In the genomic region with DNA sequence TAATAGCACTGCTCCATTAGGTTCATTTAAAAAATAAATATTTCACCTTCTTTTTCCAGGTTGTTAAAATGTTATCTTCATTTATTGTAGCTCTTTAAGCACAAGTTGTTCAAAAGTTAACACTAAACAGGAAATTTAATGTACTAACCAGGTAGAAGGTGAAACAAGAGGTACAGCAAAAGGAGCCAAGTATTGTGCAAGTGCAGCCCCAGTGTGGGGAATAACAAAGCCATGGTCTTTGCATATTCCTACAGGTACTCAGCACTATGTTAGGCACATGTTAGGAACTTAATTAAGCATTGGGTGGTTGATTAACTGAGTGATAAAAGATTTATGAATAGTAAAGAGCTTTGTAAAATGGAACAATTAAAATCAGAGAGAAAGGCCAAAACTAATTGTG, we compare ENCODE assay signal across 29 cellular contexts.
"Had no signal": no experiment of that assay in that cellular context is flagged by ENCODE, and none has a peak within 500 bp of the region (broad histone marks: within the 10 kb centered on the region; RNA-seq: fewer than 3 reads in every experiment).

No MANE protein-coding gene starts in this region.

- H3K4me3 ChIP-seq: ascending aorta, breast epithelium had no signal

- H3K36me3 ChIP-seq: ascending aorta, brain microvascular endothelial cell, breast epithelium had no signal

- H3K27ac ChIP-seq: ascending aorta, brain microvascular endothelial cell, breast epithelium had no signal

- FAIRE-seq: colon, TTC549 had no signal

- ATAC-seq: activated CD8-positive, alpha-beta memory T cell treated with anti-CD3 and anti-CD28 coated beads, Interleukin-2, amount 10 ng/mL, durations not matched to agents 7 days and 5 days; activated CD8-positive, alpha-beta T cell treated with anti-CD3 and anti-CD28 coated beads, Interleukin-2, amount 10 ng/mL, durations not matched to agents 7 days and 5 days; activated naive CD8-positive, alpha-beta T cell treated with anti-CD3 and anti-CD28 coated beads, Interleukin-2, amount 50 U/mL, for 24 hours had no signal

- DNase-seq: activated B cell treated with CpG ODN at 0.5 μM for 24 hours; activated CD4-positive, alpha-beta memory T cell treated with anti-CD3 and anti-CD28 coated beads, Interleukin-2, amount 10 ng/mL, durations not matched to agents 7 days and 5 days; activated CD4-positive, alpha-beta T cell treated with anti-CD3 and anti-CD28 coated beads for 4 hours; activated CD4-positive, alpha-beta T cell treated with anti-CD3 and anti-CD28 coated beads, Interleukin-2, amount 10 ng/mL, durations not matched to agents 24 days and 14 days; activated CD4-positive, alpha-beta T cell treated with anti-CD3 and anti-CD28 coated beads, Interleukin-2, amount 50 U/mL, for 1 hour; activated CD4-positive, alpha-beta T cell treated with anti-CD3 and anti-CD28 coated beads, Interleukin-2, amount 50 U/mL, for 4 hours; activated CD4-positive, CD25-positive, alpha-beta regulatory T cell treated with anti-CD3 and anti-CD28 coated beads, Interleukin-2, amount 50 U/mL, for 72 hours; activated CD8-positive, alpha-beta memory T cell treated with anti-CD3 and anti-CD28 coated beads for 24 hours; activated CD8-positive, alpha-beta memory T cell treated with anti-CD3 and anti-CD28 coated beads, Interleukin-2, amount 10 ng/mL, durations not matched to agents 7 days and 5 days; activated CD8-positive, alpha-beta memory T cell treated with anti-CD3 and anti-CD28 coated beads, Interleukin-2, amount 50 U/mL, for 48 hours; activated CD8-positive, alpha-beta T cell treated with anti-CD3 and anti-CD28 coated beads, Interleukin-2, amount 10 ng/mL, durations not matched to agents 7 days and 5 days; activated effector memory CD4-positive, alpha-beta T cell treated with Interleukin-2 at 50 U/mL for 16 hours; activated gamma-delta T cell; activated naive CD4-positive, alpha-beta T cell treated with anti-CD3 and anti-CD28 coated beads, Interleukin-2, amount 10 ng/mL, durations not matched to agents 7 days and 5 days; activated naive CD4-positive, alpha-beta T cell treated with Interleukin-2 at 50 U/mL for 16 hours; activated naive CD8-positive, alpha-beta T cell treated with anti-CD3 and anti-CD28 coated beads, Interleukin-2, amount 10 ng/mL, durations not matched to agents 7 days and 5 days; activated naive CD8-positive, alpha-beta T cell treated with anti-CD3 and anti-CD28 coated beads, Interleukin-2, amount 50 U/mL, for 24 hours; activated T-cell treated with anti-CD3 and anti-CD28 coated beads, Interleukin-2, amount 50 U/mL, for 24 hours; activated T-cell treated with anti-CD3 and anti-CD28 coated beads, Interleukin-2, amount 50 U/mL, for 48 hours; amygdala; anterior cingulate cortex; brain microvascular endothelial cell; central memory CD4-positive, alpha-beta T cell; T-helper 2 cell; T-helper 9 cell had no signal

- H3K4me1 ChIP-seq: ascending aorta, breast epithelium had no signal

- H3K9me3 ChIP-seq: ascending aorta, breast epithelium had no signal

- H3K27me3 ChIP-seq: ascending aorta, brain microvascular endothelial cell, breast epithelium had no signal
